Comparison of ENCODE assay signal across 30 cellular contexts in the genomic region with DNA sequence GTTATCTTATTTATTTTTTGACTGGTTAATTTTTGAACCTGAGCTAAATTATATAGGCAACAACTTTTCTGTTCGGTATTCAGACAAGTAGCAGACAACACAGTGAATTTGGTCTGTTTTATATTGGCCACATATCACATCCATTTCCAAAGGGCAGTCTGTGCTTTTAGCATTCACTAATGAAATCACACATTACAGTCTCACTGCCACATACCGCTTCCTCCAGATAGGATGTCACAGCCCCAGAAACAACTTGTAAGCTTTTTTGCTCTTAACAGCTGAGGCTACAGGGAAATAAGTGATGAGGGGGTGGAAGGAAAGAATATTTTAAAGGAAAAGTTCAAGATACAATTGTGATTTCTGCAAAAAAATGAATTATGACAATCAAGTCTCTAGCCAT.
"Had no signal": no experiment of that assay in that cellular context is flagged by ENCODE, and none has a peak within 500 bp of the region (broad histone marks: within the 10 kb centered on the region; RNA-seq: fewer than 3 reads in every experiment).

No MANE protein-coding gene starts in this region.

- H3K4me1 ChIP-seq: colonic mucosa had no signal

- H3K9me3 ChIP-seq: colonic mucosa had no signal

- H3K36me3 ChIP-seq: brain microvascular endothelial cell, colonic mucosa, WERI-Rb-1 had no signal

- FAIRE-seq: astrocyte, bronchial epithelial cell, frontal cortex had no signal

- H3K4me3 ChIP-seq: colonic mucosa had no signal

- DNase-seq: activated B cell treated with CpG ODN at 0.5 μM for 24 hours; activated CD4-positive, alpha-beta T cell treated with anti-CD3 and anti-CD28 coated beads for 48 hours; activated CD4-positive, alpha-beta T cell treated with anti-CD3 and anti-CD28 coated beads, Interleukin-2, amount 50 U/mL, for 1 hour; activated CD4-positive, alpha-beta T cell treated with anti-CD3 and anti-CD28 coated beads, Interleukin-2, amount 50 U/mL, for 48 hours; activated CD8-positive, alpha-beta memory T cell treated with anti-CD3 and anti-CD28 coated beads for 24 hours; activated CD8-positive, alpha-beta T cell treated with anti-CD3 and anti-CD28 coated beads for 36 hours; activated effector memory CD4-positive, alpha-beta T cell treated with Interleukin-2 at 50 U/mL for 16 hours; activated gamma-delta T cell treated with Interleukin-2 at 50 U/mL for 16 hours; activated naive CD4-positive, alpha-beta T cell treated with anti-CD3 and anti-CD28 coated beads, Interleukin-2, amount 50 U/mL, for 16 hours; activated naive CD4-positive, alpha-beta T cell treated with Interleukin-2 at 50 U/mL for 16 hours; activated T-cell treated with anti-CD3 and anti-CD28 coated beads, Interleukin-2, amount 50 U/mL, for 4 hours; amniotic stem cell; anterior cingulate cortex; brain microvascular endothelial cell; central memory CD4-positive, alpha-beta T cell; cerebellar nuclear complex; colonic mucosa; effector memory CD4-positive, alpha-beta T cell; endodermal cell; foreskin fibroblast; T-helper 1 cell; T-helper 17 cell; T1000; WERI-Rb-1 had no signal

- H3K27me3 ChIP-seq: brain microvascular endothelial cell, colonic mucosa had no signal

- H3K27ac ChIP-seq: brain microvascular endothelial cell, colonic mucosa, WERI-Rb-1 had no signal

- ATAC-seq: activated CD4-positive, CD25-positive, alpha-beta regulatory T cell treated with anti-CD3 and anti-CD28 coated beads, Interleukin-2, amount 50 U/mL, for 24 hours; activated CD8-positive, alpha-beta T cell treated with anti-CD3 and anti-CD28 coated beads for 36 hours; activated T-cell treated with anti-CD3 and anti-CD28 coated beads, Interleukin-2, amount 50 U/mL, for 4 hours; activated T-helper 17 cell treated with anti-CD3 and anti-CD28 coated beads, Interleukin-2, amount 50 U/mL, for 72 hours; esophagus mucosa; T-helper 17 cell had no signal
